8 cellular contexts compared by ENCODE assay signal in the genomic region with DNA sequence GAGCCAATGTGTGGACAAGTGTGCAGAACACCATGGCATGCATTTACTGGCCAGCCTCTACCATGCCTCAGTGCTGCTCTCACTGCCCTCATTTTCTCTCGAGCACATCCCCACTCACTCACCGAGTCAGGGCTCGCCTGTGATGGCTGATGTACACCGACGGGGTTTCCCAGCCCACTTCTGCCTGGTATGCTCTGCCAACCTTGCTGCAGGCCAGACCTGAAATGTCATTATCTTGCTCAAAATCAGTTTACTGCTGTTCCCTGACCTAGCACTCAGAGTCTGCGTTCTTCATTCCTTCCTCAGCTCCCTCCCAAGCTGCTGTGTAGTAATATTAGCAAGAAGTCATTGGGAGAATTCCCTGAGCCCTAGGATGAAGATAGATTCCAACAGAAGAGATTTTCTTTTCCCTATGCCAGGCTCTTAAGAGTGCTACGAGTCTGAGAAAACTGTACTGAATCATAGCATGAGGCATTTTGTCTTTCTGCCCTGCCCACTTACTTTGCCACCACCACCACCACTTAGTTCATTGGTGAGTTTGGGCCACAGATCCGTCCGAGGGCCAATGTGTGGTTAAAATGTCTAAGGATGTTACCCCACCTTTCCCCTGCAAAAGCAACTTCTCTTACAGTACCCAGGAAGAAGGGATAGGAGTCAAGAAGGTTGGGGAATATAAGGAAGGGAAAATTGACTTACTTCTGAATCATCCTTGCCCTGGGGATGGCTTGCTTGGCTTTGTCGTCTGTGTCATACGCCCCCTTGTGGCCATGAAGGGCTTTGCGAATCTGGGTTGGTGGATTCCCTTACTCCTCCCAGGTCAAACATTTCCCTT. TPM values are rescaled to one million over a fixed set of nuclear protein-coding genes. Genes with fewer than 3 reads are reported as not detected.
DNase-seq lines count a peak whose midpoint lies in the region; ATAC-seq, FAIRE-seq and TF ChIP-seq lines count a peak whose summit lies in the region.

No MANE protein-coding gene starts in this region.

- H3K27ac Mint-ChIP-seq in activated T-helper 17 cell treated with anti-CD3 and anti-CD28 coated beads, Interleukin-2, amount 50 U/mL, for 72 hours, result no peak overlapping the region

- H3K36me3 ChIP-seq in RWPE2 (ENCODE audit: low read depth) (peaks cover 18% of the 10 kb centered on the region; the same call in 1 of the 2 replicates), parathyroid adenoma (ENCODE audit: control insufficient read depth, insufficient read depth, low read length) (no peaks in the 10 kb centered on the region), tibial nerve (no peaks in the 10 kb centered on the region)

- H3K9ac ChIP-seq in parathyroid adenoma, result no peak overlapping the region

- peak; percentile 64 for DNase-seq in AG09319 (ENCODE audit: extremely low read depth, low read depth)
- DNase-seq in GM19239 (ENCODE audit: insufficient read length, low spot score), result peak; percentile 54
- DNase-seq in LNCaP clone FGC (ENCODE audit: low read depth), result peak; percentile 49
- peak; percentile 47 for DNase-seq in RWPE2 (ENCODE audit: low spot score)
- peak; percentile 64 for DNase-seq in foreskin melanocyte
- peak; percentile 64 to 82 for DNase-seq in tibial nerve (ENCODE audit: low spot score in 2 of 2)

- H3K27ac ChIP-seq in RWPE2 (ENCODE audit: poor library complexity, severe bottlenecking) (peak overlapping the region; percentile 37), parathyroid adenoma (no peak overlapping the region), tibial nerve (no peak overlapping the region)

- TF ChIP-seq CTCF in AG09319 (IDR thresholded peaks at IDR 0.05; ENCODE audit: low read depth, low read length) (peak; percentile 87), LNCaP clone FGC (IDR thresholded peaks at IDR 0.05; ENCODE audit: control insufficient read depth, extremely low read depth, insufficient read depth) (peak; percentile 86), RWPE2 (IDR thresholded peaks at IDR 0.05; ENCODE audit: poor library complexity, severe bottlenecking) (peak; percentile 80), parathyroid adenoma (IDR thresholded peaks at IDR 0.05) (peak; percentile 79), tibial nerve (IDR thresholded peaks at IDR 0.05) (peak; percentile 36 to 84 (median 66))

- H3K4me1 ChIP-seq in RWPE2 (ENCODE audit: insufficient read depth, poor library complexity, severe bottlenecking), result no peaks in the 10 kb centered on the region
- no peaks in the 10 kb centered on the region for H3K4me1 ChIP-seq in parathyroid adenoma
- H3K4me1 ChIP-seq in tibial nerve, result peaks cover 0 to 6% (median 0%) of the 10 kb centered on the region in 4 donors

- H3K4me3 ChIP-seq in LNCaP clone FGC (ENCODE audit: low read depth, low read length) (no peak overlapping the region), RWPE2 (ENCODE audit: severe bottlenecking) (no peak overlapping the region), parathyroid adenoma (ENCODE audit: low read depth, low read length) (no peak overlapping the region), tibial nerve (no peak overlapping the region)

- H3K4me3 Mint-ChIP-seq in activated T-helper 17 cell treated with anti-CD3 and anti-CD28 coated beads, Interleukin-2, amount 50 U/mL, for 72 hours, result no peak overlapping the region

- TF ChIP-seq EP300 in tibial nerve (IDR thresholded peaks at IDR 0.05), result no peak

- peak; percentile 90 for FAIRE-seq in GM19239 (lab: Jason Lieb, UNC)

- ATAC-seq in RWPE2 (ENCODE audit: low read depth), result peak; percentile 80
- peak; percentile 82 for ATAC-seq in activated T-helper 17 cell treated with anti-CD3 and anti-CD28 coated beads, Interleukin-2, amount 50 U/mL, for 72 hours (replicated peaks)

- no peaks in the 10 kb centered on the region for H3K4me1 Mint-ChIP-seq in activated T-helper 17 cell treated with anti-CD3 and anti-CD28 coated beads, Interleukin-2, amount 50 U/mL, for 72 hours

- peaks cover 6% of the 10 kb centered on the region for H3K36me3 Mint-ChIP-seq in activated T-helper 17 cell treated with anti-CD3 and anti-CD28 coated beads, Interleukin-2, amount 50 U/mL, for 72 hours (ENCODE audit: low read depth)

- TF ChIP-seq POLR2A in tibial nerve (IDR thresholded peaks at IDR 0.05), result no peak

- H3K9me3 ChIP-seq in RWPE2 (ENCODE audit: severe bottlenecking), result no peaks in the 10 kb centered on the region
- no peaks in the 10 kb centered on the region for H3K9me3 ChIP-seq in parathyroid adenoma (ENCODE audit: control insufficient read depth, low read length)
- no peaks in the 10 kb centered on the region for H3K9me3 ChIP-seq in tibial nerve

- H3K27me3 ChIP-seq in RWPE2 (ENCODE audit: insufficient read depth, poor library complexity, severe bottlenecking) (no peaks in the 10 kb centered on the region), parathyroid adenoma (ENCODE audit: control insufficient read depth, insufficient read depth, low read length) (no peaks in the 10 kb centered on the region), tibial nerve (no peaks in the 10 kb centered on the region)

- H3K27me3 Mint-ChIP-seq in activated T-helper 17 cell treated with anti-CD3 and anti-CD28 coated beads, Interleukin-2, amount 50 U/mL, for 72 hours, result no peaks in the 10 kb centered on the region

- H3K9me3 Mint-ChIP-seq in activated T-helper 17 cell treated with anti-CD3 and anti-CD28 coated beads, Interleukin-2, amount 50 U/mL, for 72 hours, result no peaks in the 10 kb centered on the region

- peak overlapping the region; percentile 57 for H2AFZ ChIP-seq in parathyroid adenoma

- H3K79me2 ChIP-seq in parathyroid adenoma, result no peaks in the 10 kb centered on the region

- no peak overlapping the region for H3K4me2 ChIP-seq in parathyroid adenoma (ENCODE audit: low read length)

- 67 to 70% methylated on average over 12 of the region's 12 CpGs for WGBS in tibial nerve, 2 donors

RNA-seq across cellular contexts. Expression of a gene that starts 51.0 kb away (rescaled TPM):
- 10 to 100 TPM; 12.0 to 19.9 TPM for total RNA-seq in activated T-helper 17 cell treated with anti-CD3 and anti-CD28 coated beads, Interleukin-2, amount 50 U/mL, for 72 hours
- total RNA-seq in tibial nerve, result 1 to 10 TPM in 2 of 4 donors, under 1 TPM in 2; 0.39 to 2.4 (median 1.4) TPM
